ENCODE assay signal across 9 cellular contexts in the genomic region with DNA sequence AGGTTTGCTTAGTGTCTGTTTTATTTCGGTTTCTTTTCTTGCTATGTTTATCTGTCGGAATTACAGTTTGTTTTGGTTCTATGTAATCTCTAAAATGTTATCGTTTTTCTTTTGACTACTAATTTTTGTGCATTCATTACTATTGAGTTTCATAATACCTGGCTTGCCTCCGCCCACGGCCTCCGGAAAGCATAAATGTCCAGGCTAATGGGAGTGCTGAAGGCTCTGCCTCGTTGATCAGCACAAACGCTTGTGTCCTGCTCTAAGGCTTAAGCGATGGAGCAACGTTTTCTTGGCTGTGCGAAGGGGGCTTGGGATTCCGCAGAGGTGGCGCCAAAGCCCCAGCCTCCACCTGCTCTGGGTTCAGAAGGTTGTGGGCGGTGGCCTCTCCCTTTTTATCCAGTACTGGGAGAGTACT. TPM values are rescaled to one million over a fixed set of nuclear protein-coding genes. Genes with fewer than 3 reads are reported as not detected.
A peak's percentile ranks its signal among the peaks of the same experiment; 100 is the strongest.
DNase-seq lines count a peak whose midpoint lies in the region; ATAC-seq and TF ChIP-seq lines count a peak whose summit lies in the region.
"Had no signal": no experiment of that assay in that cellular context is flagged by ENCODE, and none has a peak within 500 bp of the region (broad histone marks: within the 10 kb centered on the region; RNA-seq: fewer than 3 reads in every experiment).

No MANE protein-coding gene starts in this region.

- 21% methylated on average over 14 of the region's 14 CpGs for WGBS in prostate gland

- TF ChIP-seq POLR2A in erythroblast (IDR thresholded peaks at IDR 0.05; ENCODE audit: low read length) (no peak), prostate gland (IDR thresholded peaks at IDR 0.05) (no peak)

- H3K9me3 Mint-ChIP-seq in CD4-positive, alpha-beta memory T cell = peaks cover 0 to 14% (median 0%) of the 10 kb centered on the region in 8 donors

- no peaks in the 10 kb centered on the region for H3K27me3 Mint-ChIP-seq in CD4-positive, alpha-beta memory T cell

- no peak for TF ChIP-seq CTCF in prostate gland (IDR thresholded peaks at IDR 0.05)

- POLR2A ChIA-PET in CD4-positive, alpha-beta memory T cell (lab: Charles Lee; ENCODE audit: partially characterized antibody) = interaction anchor here (0.8 to 20.1 kb wide), 26 partner anchors 9 to 1116 kb away, joined by 3 to 1197 read pairs (median 10); partner anchors contain the start of genes ANXA2R, FBXO4, HMGCS1 and NNT

- intact Hi-C loops in CD4-positive, alpha-beta memory T cell (cut with micrococcal nuclease) = loop anchor here (1.0 kb wide), 4 partner anchors 20 to 108 kb away; partner anchors contain the start of gene ANXA2R
- intact Hi-C loops in prostate gland (cut with DNase I) = no loop called here

- H3K4me3 Mint-ChIP-seq in CD4-positive, alpha-beta memory T cell = peak overlapping the region; percentile 94 to 99 (median 98)

- H3K36me3 Mint-ChIP-seq in CD4-positive, alpha-beta memory T cell = peaks cover 0 to 28% of the 10 kb centered on the region in 2 donors

- H3K4me1 Mint-ChIP-seq in CD4-positive, alpha-beta memory T cell = peaks cover 18 to 61% (median 29%) of the 10 kb centered on the region in 4 donors

- peak overlapping the region; percentile 99 to 100 (median 100) for H3K27ac Mint-ChIP-seq in CD4-positive, alpha-beta memory T cell

- H3K27ac ChIP-seq in CD4-positive, alpha-beta memory T cell (ENCODE audit: low read depth, low read length) = peak overlapping the region; percentile 94
- H3K27ac ChIP-seq in prostate gland = peak overlapping the region; percentile 92 to 97
- H3K27ac ChIP-seq: SJSA1 had no signal

- CTCF ChIA-PET in CD4-positive, alpha-beta memory T cell (lab: Charles Lee; ENCODE audit: partially characterized antibody) = interaction anchor here (0.9 to 11.2 kb wide), 21 partner anchors 8 to 464 kb away, joined by 3 to 226 read pairs (median 11); partner anchors contain the start of genes ANXA2R, TMEM267 and ZNF131

- ATAC-seq in GM19328 (IDR thresholded peaks at IDR 0.05; ENCODE audit: unreplicated experiment) = peak; percentile 12
- peak; percentile 21 for ATAC-seq in HG03378 (IDR thresholded peaks at IDR 0.05; ENCODE audit: unreplicated experiment)

- H3K9me3 ChIP-seq in CD4-positive, alpha-beta memory T cell (ENCODE audit: control insufficient read depth in 1 of 2, low read length in 2 of 2) = no peaks in the 10 kb centered on the region
- no peaks in the 10 kb centered on the region for H3K9me3 ChIP-seq in prostate gland
- H3K9me3 ChIP-seq: SJSA1 had no signal

- H3K27me3 ChIP-seq in CD4-positive, alpha-beta memory T cell (ENCODE audit: insufficient read depth, low read length) = no peaks in the 10 kb centered on the region
- no peaks in the 10 kb centered on the region for H3K27me3 ChIP-seq in prostate gland (replicated peaks; ENCODE audit: insufficient read depth)
- H3K27me3 ChIP-seq: SJSA1 had no signal

- no peaks in the 10 kb centered on the region for H3K36me3 ChIP-seq in CD4-positive, alpha-beta memory T cell (ENCODE audit: insufficient read depth, low read length)
- no peaks in the 10 kb centered on the region for H3K36me3 ChIP-seq in prostate gland

- peak in 1 of 5 donors; percentile 53 for DNase-seq in CD4-positive, alpha-beta memory T cell
- DNase-seq in SW480 (ENCODE audit: low spot score) (peak; percentile 55), erythroblast (lab: John Stamatoyannopoulos, UW) (peak; percentile 75 to 86), prostate gland (ENCODE audit: low spot score) (no peak), 8988T (no peak), C1 segment of cervical spinal cord (lab: John Stamatoyannopoulos, UW) (no peak)

- H3K4me1 ChIP-seq in CD4-positive, alpha-beta memory T cell (ENCODE audit: insufficient read depth, low read length) = peaks cover 35% of the 10 kb centered on the region
- no peaks in the 10 kb centered on the region for H3K4me1 ChIP-seq in prostate gland (replicated peaks)

- H3K4me3 ChIP-seq in CD4-positive, alpha-beta memory T cell (ENCODE audit: low read length in 2 of 2) = peak overlapping the region; percentile 73 to 83
- H3K4me3 ChIP-seq in prostate gland = peak overlapping the region; percentile 52 to 55
- H3K4me3 ChIP-seq: SJSA1 had no signal

RNA-seq across cellular contexts. Expression of gene ANXA2R, which starts 19.8 kb away (rescaled TPM):
- total RNA-seq in CD4-positive, alpha-beta memory T cell = 10 to 100 TPM; 43.4 to 47.8 TPM
- polyA plus RNA-seq in CD4-positive, alpha-beta memory T cell = 10 to 100 TPM; 35.8 to 47.0 TPM
- 1 to 10 TPM; 4.5 to 5.3 TPM for total RNA-seq in prostate gland

Comparison
In these comparisons a context has a peak if more than half of its experiments do, and no peak if none do; other contexts are left out.
1. DNase-seq: peak in SW480 (single experiment) and erythroblast (2 of 2); none in prostate gland (single experiment), 8988T (single experiment) and C1 segment of cervical spinal cord (0 of 14).
2. RNA of gene ANXA2R, which starts 19.8 kb away (total RNA-seq): 43.4 to 47.8 TPM in CD4-positive, alpha-beta memory T cell; 4.5 to 5.3 TPM in prostate gland; every median in the first group is over 4 times any median in the second.